8 cellular contexts compared by ENCODE assay signal in genomic region chrX:154546354-154547244, GRCh38. TPM values are rescaled to one million over a fixed set of nuclear protein-coding genes. Genes with fewer than 3 reads are reported as not detected.
DNase-seq lines count a peak whose midpoint lies in the region; ATAC-seq and TF ChIP-seq lines count a peak whose summit lies in the region.

Gene G6PD, minus strand, starts transcription at chrX:154546846. Its CDS starts 691 bp downstream, at chrX:154546155.

- DNase-seq in Ammon's horn (ENCODE audit: low spot score) (peak; percentile 68), NCI-H774 (lab: John Stamatoyannopoulos, UW) (peak; percentile 80), endodermal cell (peak; percentile 91), mucosa of gallbladder (ENCODE audit: low spot score) (peak; percentile 73)
- DNase-seq in stimulated activated CD8-positive, alpha-beta memory T cell treated with anti-CD3 and anti-CD28 coated beads, Interleukin-4, amount 100 ng/mL, for 48 hours, result peak; percentile 83

- peak within 1 kb of the TSS; percentile 97 for H3K4me3 ChIP-seq in endodermal cell (ENCODE audit: low read length)

- CTCF ChIA-PET in activated CD8-positive, alpha-beta memory T cell treated with anti-CD3 and anti-CD28 coated beads for 36 hours (lab: Charles Lee), result no interaction called here

- H3K9me3 ChIP-seq in endodermal cell (ENCODE audit: control insufficient read depth, low read length), result no peaks in the 10 kb centered on the region

- H3K36me3 Mint-ChIP-seq in endodermal cell (ENCODE audit: low read depth), result peaks cover 22% of the 10 kb centered on the region

- H3K9me3 Mint-ChIP-seq in endodermal cell, result peaks cover 58% of the 10 kb centered on the region

- H3K27me3 ChIP-seq in endodermal cell (ENCODE audit: control insufficient read depth, insufficient read depth, low read length, poor library complexity, severe bottlenecking), result no peaks in the 10 kb centered on the region

- 0% methylated on average over 8 to 92 of the region's 92 CpGs for WGBS in endodermal cell (ENCODE audit: insufficient coverage in 1 of 2, insufficient read length in 1 of 2), 2 experiments

- H3K4me3 Mint-ChIP-seq in endodermal cell, result peak within 1 kb of the TSS; percentile 85

- H3K27me3 Mint-ChIP-seq in endodermal cell (ENCODE audit: insufficient read depth), result no peaks in the 10 kb centered on the region

- no peak for TF ChIP-seq CTCF in endodermal cell (conservative IDR thresholded peaks at IDR 0.05)

- ATAC-seq in GM19035 (IDR thresholded peaks at IDR 0.05; ENCODE audit: unreplicated experiment) (peak; percentile 50), HG03280 (IDR thresholded peaks at IDR 0.05; ENCODE audit: unreplicated experiment) (peak; percentile 53)

- peaks cover 13% of the 10 kb centered on the region for H3K36me3 ChIP-seq in endodermal cell (ENCODE audit: control insufficient read depth, insufficient read depth, low read length)

- peak within 1 kb of the TSS; percentile 96 for H3K27ac Mint-ChIP-seq in endodermal cell

- POLR2A ChIA-PET in activated CD8-positive, alpha-beta memory T cell treated with anti-CD3 and anti-CD28 coated beads for 36 hours (lab: Charles Lee), result interaction anchor here (0.6 to 1.6 kb wide), 3 partner anchors 56 to 173 kb away, joined by 3 to 5 read pairs (median 4); partner anchors contain the start of gene SLC10A3

- peak within 1 kb of the TSS; percentile 78 for H3K27ac ChIP-seq in endodermal cell (ENCODE audit: low read depth, low read length)

- H3K4me1 Mint-ChIP-seq in endodermal cell, result peaks cover 7% of the 10 kb centered on the region

- H3K4me1 ChIP-seq in endodermal cell (ENCODE audit: control insufficient read depth, insufficient read depth, low read length), result no peaks in the 10 kb centered on the region

- H3K9ac ChIP-seq in endodermal cell (ENCODE audit: extremely low read depth, low read length, poor library complexity, severe bottlenecking), result peak within 1 kb of the TSS; percentile 71

RNA-seq across cellular contexts. Expression of gene G6PD, which starts in this region (rescaled TPM):
- total RNA-seq in activated CD8-positive, alpha-beta memory T cell treated with anti-CD3 and anti-CD28 coated beads for 36 hours, result 100 to 1,000 TPM; 110 to 121 TPM
- total RNA-seq in endodermal cell (10 to 100 TPM; 71.7 to 81.4 TPM), mucosa of gallbladder (119 TPM)
- polyA plus RNA-seq in endodermal cell (2013, experiment 1 of 2), result 69.5 TPM
- 64.0 TPM for polyA plus RNA-seq in endodermal cell (2013, experiment 2 of 2)

Comparison
In these comparisons a context has a peak if more than half of its experiments do, and no peak if none do; other contexts are left out.
1. Peak in every context shown above with its lines: DNase-seq, ATAC-seq, H3K4me3 ChIP-seq and H3K27ac ChIP-seq.